ENCODE assay signal across 11 cellular contexts in genomic region chr19:44585371-44586141, GRCh38. TPM values are rescaled to one million over a fixed set of nuclear protein-coding genes. Genes with fewer than 3 reads are reported as not detected.
DNase-seq lines count a peak whose midpoint lies in the region; TF ChIP-seq lines count a peak whose summit lies in the region.
"Had no signal": no experiment of that assay in that cellular context is flagged by ENCODE, and none has a peak within 500 bp of the region (broad histone marks: within the 10 kb centered on the region; RNA-seq: fewer than 3 reads in every experiment).

No MANE protein-coding gene starts in this region.

- no peaks in the 10 kb centered on the region for H3K36me3 ChIP-seq in adipocyte (ENCODE audit: control insufficient read depth, insufficient read depth, low read length, severe bottlenecking)

- peaks cover 33% of the 10 kb centered on the region for H3K27me3 ChIP-seq in adipocyte (replicated peaks; ENCODE audit: control insufficient read depth, insufficient read depth, low read length)

- TF ChIP-seq RAD21 in Ishikawa (IDR thresholded peaks at IDR 0.05; ENCODE audit: low read depth) = peak; percentile 1; the same call in 1 of the 2 replicates

- no peaks in the 10 kb centered on the region for H3K9me3 ChIP-seq in adipocyte (ENCODE audit: control insufficient read depth, low read length)

- DNase-seq in AG20443 (ENCODE audit: low spot score) = peak; percentile 31
- DNase-seq in adipocyte (ENCODE audit: low read depth) = peak; percentile 29
- peak; percentile 52 for DNase-seq in glomerular visceral epithelial cell (ENCODE audit: extremely low spot score)
- no peak for DNase-seq in activated CD4-positive, alpha-beta T cell treated with anti-CD3 and anti-CD28 coated beads, Interleukin-2, amount 50 U/mL, for 4 hours
- DNase-seq in mesenteric fat pad (ENCODE audit: low spot score) = no peak
- DNase-seq in inferior parietal cortex (ENCODE audit: extremely low spot score) = no peak
- no peak for DNase-seq in NCI-H2171 (lab: John Stamatoyannopoulos, UW)
- DNase-seq: immature natural killer cell; NCI-H1694 treated with DMSO at 0.1 percent for 48 hours; stimulated activated CD4-positive, alpha-beta T cell treated with anti-CD3 and anti-CD28 coated beads, Interleukin-12 subunit alpha, Interleukin-12 subunit beta, amount 100 ng/mL, for 4 hours had no signal

- TF ChIP-seq EP300 in Ishikawa (IDR thresholded peaks at IDR 0.05; ENCODE audit: borderline replicate concordance) = no peak

- no peak overlapping the region for H3K9ac ChIP-seq in adipocyte (ENCODE audit: low read length)

- peaks cover 14% of the 10 kb centered on the region for H3K4me1 ChIP-seq in adipocyte (ENCODE audit: control insufficient read depth, insufficient read depth, low read length)

- H3K4me3 ChIP-seq in adipocyte (ENCODE audit: low read length) = no peak overlapping the region

TF ChIP-seq in Ishikawa, 13 proteins besides CTCF, POLR2A, EP300 and RAD21:
- no peak for TF ChIP-seq NFIC (IDR thresholded peaks at IDR 0.05)
- no peak for TF ChIP-seq CREB1 (IDR thresholded peaks at IDR 0.05; ENCODE audit: low read depth)
- no peak for TF ChIP-seq FOXM1 (IDR thresholded peaks at IDR 0.05; ENCODE audit: borderline replicate concordance, low read depth)
- no peak for TF ChIP-seq REST (IDR thresholded peaks at IDR 0.05; ENCODE audit: low read depth)
- no peak for TF ChIP-seq ZBTB7A (IDR thresholded peaks at IDR 0.05; ENCODE audit: low read depth)
- no peak for TF ChIP-seq CEBPB (IDR thresholded peaks at IDR 0.05)
- TF ChIP-seq USF1 (IDR thresholded peaks at IDR 0.05) = no peak
- TF ChIP-seq MAX (IDR thresholded peaks at IDR 0.05) = no peak
- TF ChIP-seq TEAD4 (IDR thresholded peaks at IDR 0.05) = no peak
- no peak for TF ChIP-seq TCF12 (IDR thresholded peaks at IDR 0.05; ENCODE audit: low read depth)
TF ChIP-seq in Ishikawa: peak in this region for 0.

RNA-seq across cellular contexts. Expression of gene IGSF23, which starts 27.8 kb away (rescaled TPM):
- total RNA-seq in mesenteric fat pad = not detected

RNA-seq across cellular contexts. Expression of gene CEACAM20, which starts 56.1 kb away (rescaled TPM):
- total RNA-seq in mesenteric fat pad = not detected

RNA-seq across cellular contexts. Expression of gene PVR, which starts 58.2 kb away (rescaled TPM):
- total RNA-seq in mesenteric fat pad = 30.3 TPM

Comparison
In these comparisons a context has a peak if more than half of its experiments do, and no peak if none do; other contexts are left out.
1. DNase-seq: peak in AG20443 (single experiment), adipocyte (single experiment) and glomerular visceral epithelial cell (single experiment); none in activated CD4-positive, alpha-beta T cell treated with anti-CD3 and anti-CD28 coated beads, Interleukin-2, amount 50 U/mL, for 4 hours (0 of 2), mesenteric fat pad (single experiment), inferior parietal cortex (single experiment) and NCI-H2171 (single experiment).